8 cellular contexts compared by ENCODE assay signal in genomic region chr3:151228291-151229125, GRCh38. TPM values are rescaled to one million over a fixed set of nuclear protein-coding genes. Genes with fewer than 3 reads are reported as not detected.
DNase-seq lines count a peak whose midpoint lies in the region; ATAC-seq, FAIRE-seq and TF ChIP-seq lines count a peak whose summit lies in the region.

No MANE protein-coding gene starts in this region.

- peak; percentile 21 for FAIRE-seq in GM19239 (lab: Jason Lieb, UNC)

- DNase-seq in GM19239 (ENCODE audit: insufficient read length, low spot score), result no peak
- DNase-seq in NCI-H460 (ENCODE audit: extremely low read depth, low read depth), result peak; percentile 9
- DNase-seq in dorsolateral prefrontal cortex, result no peak
- peak; percentile 36 for DNase-seq in pons (ENCODE audit: low spot score)
- no peak for DNase-seq in SIG-M5 treated with dmso at 0.1 percent for 504 hours (lab: John Stamatoyannopoulos, UW; ENCODE audit: unreplicated experiment)
- DNase-seq in NOMO-1 treated with DMSO at 0.1 percent for 48 hours (lab: John Stamatoyannopoulos, UW; ENCODE audit: unreplicated experiment), result no peak

- H3K27me3 ChIP-seq in dorsolateral prefrontal cortex, result no peaks in the 10 kb centered on the region

- peak overlapping the region in 2 of 59 donors; percentile 6 to 8 for H3K4me3 ChIP-seq in dorsolateral prefrontal cortex

- peak in 1 of 56 donors; percentile 16 for TF ChIP-seq CTCF in dorsolateral prefrontal cortex (IDR thresholded peaks at IDR 0.05 in 54 of 56, conservative IDR thresholded peaks at IDR 0.05 in 2 of 56; ENCODE audit: low read depth in 1 of 56, partially characterized antibody in 56 of 56)

- intact Hi-C loops in dorsolateral prefrontal cortex (cut with DNase I), result loop anchor here (2.0 to 5.0 kb wide), 4 partner anchors 54 to 609 kb away; no protein-coding TSS in a partner anchor

- ATAC-seq in GM21381 (IDR thresholded peaks at IDR 0.05; ENCODE audit: unreplicated experiment) (no peak), GM21619 (IDR thresholded peaks at IDR 0.05; ENCODE audit: unreplicated experiment) (no peak)

- H3K27ac ChIP-seq in dorsolateral prefrontal cortex, result peak overlapping the region in 52 of 59 donors; percentile 9 to 76 (median 46)

RNA-seq across cellular contexts. Expression of gene GPR171, which starts 25.5 kb away (rescaled TPM):
- total RNA-seq in NCI-H460 (2014; rRNA removed; shearing (Covaris generic)), result not detected in 2 replicates
- polyA plus RNA-seq in NCI-H460 (2014; cell fraction: nucleus; rRNA removed), result not detected in 2 replicates
- 1 to 10 TPM in 1 of 120 experiments, under 1 TPM in 11, not detected in 108; 0.30 to 1.6 (median 0.52) TPM for total RNA-seq in dorsolateral prefrontal cortex

RNA-seq across cellular contexts. Expression of gene P2RY14, which starts 49.8 kb away (rescaled TPM):
- total RNA-seq in NCI-H460 (2014; rRNA removed; shearing (Covaris generic)), result not detected in 2 replicates
- polyA plus RNA-seq in NCI-H460 (2014; cell fraction: nucleus; rRNA removed), result not detected in 2 replicates
- 1 to 10 TPM in 117 of 120 experiments, under 1 TPM in 3; 0.67 to 9.1 (median 2.3) TPM for total RNA-seq in dorsolateral prefrontal cortex

Comparison
In these comparisons a context has a peak if more than half of its experiments do, and no peak if none do; other contexts are left out.
1. DNase-seq: peak in NCI-H460 (single experiment) and pons (single experiment); none in GM19239 (single experiment), dorsolateral prefrontal cortex (0 of 10), SIG-M5 treated with dmso at 0.1 percent for 504 hours (single experiment) and NOMO-1 treated with DMSO at 0.1 percent for 48 hours (single experiment).